ENCODE assay signal across 1 cellular context in the genomic region with DNA sequence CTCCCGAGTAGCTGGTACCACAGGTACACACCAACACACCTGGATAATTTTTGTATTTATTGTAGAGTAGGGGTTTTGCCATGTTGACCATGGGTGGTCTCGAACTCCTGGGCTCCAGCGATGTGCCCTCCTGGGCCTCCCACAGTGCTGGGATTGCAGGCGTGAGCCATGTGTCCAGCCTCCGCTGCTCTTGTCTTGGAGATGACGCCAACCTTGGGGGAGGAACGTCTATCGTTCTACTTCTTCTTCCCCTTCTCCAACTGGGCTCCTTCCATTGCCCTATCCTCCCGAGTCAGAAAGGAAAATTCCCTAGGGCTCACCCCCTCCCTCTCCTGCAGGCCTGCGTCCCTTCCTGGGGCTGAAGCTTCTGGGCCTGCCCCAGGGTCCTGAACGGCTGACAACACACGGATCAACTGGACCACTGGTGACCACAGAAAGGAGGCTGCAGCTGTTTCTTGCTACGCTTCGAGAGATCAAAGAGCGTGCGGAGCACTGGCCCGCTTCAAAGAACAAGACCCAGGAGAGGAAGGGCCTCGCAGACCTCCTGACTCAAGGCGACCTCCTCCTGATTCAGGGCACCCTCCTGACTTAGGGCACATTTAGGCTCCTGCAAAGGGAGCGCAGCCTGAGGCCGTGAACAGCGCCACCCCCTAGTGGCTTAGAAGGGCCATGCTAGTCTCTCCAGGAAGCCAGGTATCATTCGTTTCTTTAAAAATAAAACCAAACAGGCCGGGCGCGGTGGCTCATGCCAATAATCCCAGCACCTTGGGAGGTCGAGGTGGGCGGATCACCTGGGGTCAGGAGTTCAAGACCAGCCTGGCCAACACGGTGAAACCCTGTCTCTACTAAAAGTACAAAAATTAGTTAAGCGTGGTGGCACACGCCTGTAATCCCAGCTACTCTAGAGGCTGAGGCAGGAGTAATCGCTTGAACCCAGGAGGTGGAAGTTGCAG.
A peak's percentile ranks its signal among the peaks of the same experiment; 100 is the strongest.
TF ChIP-seq lines count a peak whose summit lies in the region.

No MANE protein-coding gene starts in this region.

TF ChIP-seq in HEK293, 187 proteins besides CTCF, POLR2A, EP300 and RAD21 (continued from another document):
- TF ChIP-seq ZNF221 (tag by site-specific recombination; IDR thresholded peaks at IDR 0.05; ENCODE audit: borderline replicate concordance) = no peak
- TF ChIP-seq ZNF24 (tag by site-specific recombination; IDR thresholded peaks at IDR 0.05) = 0 out of 2 replicates have a peak, but pooled peaks have one; percentile 20
- TF ChIP-seq MYNN (tag by site-specific recombination; IDR thresholded peaks at IDR 0.05; ENCODE audit: borderline replicate concordance) = no peak
- no peak for TF ChIP-seq REPIN1 (tag by site-specific recombination; IDR thresholded peaks at IDR 0.05; ENCODE audit: low read depth)
- TF ChIP-seq ZNF223 (tag by site-specific recombination; IDR thresholded peaks at IDR 0.05) = 0 out of 2 replicates have a peak, but pooled peaks have one; percentile 31
- no peak for TF ChIP-seq ZNF155 (tag by site-specific recombination; IDR thresholded peaks at IDR 0.05)
- TF ChIP-seq ZNF768 (tag by site-specific recombination; IDR thresholded peaks at IDR 0.05) = no peak
- no peak for TF ChIP-seq ZNF146 (tag by site-specific recombination; IDR thresholded peaks at IDR 0.05)
- no peak for TF ChIP-seq MEIS1 (CRISPR knock-in tag; IDR thresholded peaks at IDR 0.05; ENCODE audit: borderline replicate concordance)
- no peak for TF ChIP-seq ZBTB21 (tag by site-specific recombination; IDR thresholded peaks at IDR 0.05)
- no peak for TF ChIP-seq ZNF529 (tag by site-specific recombination; IDR thresholded peaks at IDR 0.05; ENCODE audit: insufficient replicate concordance)
- TF ChIP-seq, protein P1, sequence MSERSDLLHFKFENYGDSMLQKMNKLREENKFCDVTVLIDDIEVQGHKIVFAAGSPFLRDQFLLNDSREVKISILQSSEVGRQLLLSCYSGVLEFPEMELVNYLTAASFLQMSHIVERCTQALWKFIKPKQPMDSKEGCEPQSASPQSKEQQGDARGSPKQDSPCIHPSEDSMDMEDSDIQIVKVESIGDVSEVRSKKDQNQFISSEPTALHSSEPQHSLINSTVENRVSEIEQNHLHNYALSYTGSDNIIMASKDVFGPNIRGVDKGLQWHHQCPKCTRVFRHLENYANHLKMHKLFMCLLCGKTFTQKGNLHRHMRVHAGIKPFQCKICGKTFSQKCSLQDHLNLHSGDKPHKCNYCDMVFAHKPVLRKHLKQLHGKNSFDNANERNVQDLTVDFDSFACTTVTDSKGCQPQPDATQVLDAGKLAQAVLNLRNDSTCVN (tag by site-specific recombination; optimal IDR thresholded peaks at IDR 0.05) = peak; percentile 8
- no peak for TF ChIP-seq ZNF121 (tag by site-specific recombination; IDR thresholded peaks at IDR 0.05)
- TF ChIP-seq, protein P2, sequence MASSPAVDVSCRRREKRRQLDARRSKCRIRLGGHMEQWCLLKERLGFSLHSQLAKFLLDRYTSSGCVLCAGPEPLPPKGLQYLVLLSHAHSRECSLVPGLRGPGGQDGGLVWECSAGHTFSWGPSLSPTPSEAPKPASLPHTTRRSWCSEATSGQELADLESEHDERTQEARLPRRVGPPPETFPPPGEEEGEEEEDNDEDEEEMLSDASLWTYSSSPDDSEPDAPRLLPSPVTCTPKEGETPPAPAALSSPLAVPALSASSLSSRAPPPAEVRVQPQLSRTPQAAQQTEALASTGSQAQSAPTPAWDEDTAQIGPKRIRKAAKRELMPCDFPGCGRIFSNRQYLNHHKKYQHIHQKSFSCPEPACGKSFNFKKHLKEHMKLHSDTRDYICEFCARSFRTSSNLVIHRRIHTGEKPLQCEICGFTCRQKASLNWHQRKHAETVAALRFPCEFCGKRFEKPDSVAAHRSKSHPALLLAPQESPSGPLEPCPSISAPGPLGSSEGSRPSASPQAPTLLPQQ (tag by site-specific recombination; IDR thresholded peaks at IDR 0.05) = no peak
- TF ChIP-seq, protein P3, sequence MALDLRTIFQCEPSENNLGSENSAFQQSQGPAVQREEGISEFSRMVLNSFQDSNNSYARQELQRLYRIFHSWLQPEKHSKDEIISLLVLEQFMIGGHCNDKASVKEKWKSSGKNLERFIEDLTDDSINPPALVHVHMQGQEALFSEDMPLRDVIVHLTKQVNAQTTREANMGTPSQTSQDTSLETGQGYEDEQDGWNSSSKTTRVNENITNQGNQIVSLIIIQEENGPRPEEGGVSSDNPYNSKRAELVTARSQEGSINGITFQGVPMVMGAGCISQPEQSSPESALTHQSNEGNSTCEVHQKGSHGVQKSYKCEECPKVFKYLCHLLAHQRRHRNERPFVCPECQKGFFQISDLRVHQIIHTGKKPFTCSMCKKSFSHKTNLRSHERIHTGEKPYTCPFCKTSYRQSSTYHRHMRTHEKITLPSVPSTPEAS (tag by site-specific recombination; IDR thresholded peaks at IDR 0.05) = no peak
- peak; percentile 55; the same call in 1 of the 2 replicates for TF ChIP-seq ZBTB8A (tag by site-specific recombination; IDR thresholded peaks at IDR 0.05)
- no peak for TF ChIP-seq TRIM28 (IDR thresholded peaks at IDR 0.05; ENCODE audit: borderline replicate concordance, low read length)
- TF ChIP-seq ZBTB48 (tag by site-specific recombination; IDR thresholded peaks at IDR 0.05) = peak; percentile 65; the same call in 1 of the 2 replicates
- TF ChIP-seq ZNF707 (tag by site-specific recombination; IDR thresholded peaks at IDR 0.05) = no peak
- TF ChIP-seq, protein P4, sequence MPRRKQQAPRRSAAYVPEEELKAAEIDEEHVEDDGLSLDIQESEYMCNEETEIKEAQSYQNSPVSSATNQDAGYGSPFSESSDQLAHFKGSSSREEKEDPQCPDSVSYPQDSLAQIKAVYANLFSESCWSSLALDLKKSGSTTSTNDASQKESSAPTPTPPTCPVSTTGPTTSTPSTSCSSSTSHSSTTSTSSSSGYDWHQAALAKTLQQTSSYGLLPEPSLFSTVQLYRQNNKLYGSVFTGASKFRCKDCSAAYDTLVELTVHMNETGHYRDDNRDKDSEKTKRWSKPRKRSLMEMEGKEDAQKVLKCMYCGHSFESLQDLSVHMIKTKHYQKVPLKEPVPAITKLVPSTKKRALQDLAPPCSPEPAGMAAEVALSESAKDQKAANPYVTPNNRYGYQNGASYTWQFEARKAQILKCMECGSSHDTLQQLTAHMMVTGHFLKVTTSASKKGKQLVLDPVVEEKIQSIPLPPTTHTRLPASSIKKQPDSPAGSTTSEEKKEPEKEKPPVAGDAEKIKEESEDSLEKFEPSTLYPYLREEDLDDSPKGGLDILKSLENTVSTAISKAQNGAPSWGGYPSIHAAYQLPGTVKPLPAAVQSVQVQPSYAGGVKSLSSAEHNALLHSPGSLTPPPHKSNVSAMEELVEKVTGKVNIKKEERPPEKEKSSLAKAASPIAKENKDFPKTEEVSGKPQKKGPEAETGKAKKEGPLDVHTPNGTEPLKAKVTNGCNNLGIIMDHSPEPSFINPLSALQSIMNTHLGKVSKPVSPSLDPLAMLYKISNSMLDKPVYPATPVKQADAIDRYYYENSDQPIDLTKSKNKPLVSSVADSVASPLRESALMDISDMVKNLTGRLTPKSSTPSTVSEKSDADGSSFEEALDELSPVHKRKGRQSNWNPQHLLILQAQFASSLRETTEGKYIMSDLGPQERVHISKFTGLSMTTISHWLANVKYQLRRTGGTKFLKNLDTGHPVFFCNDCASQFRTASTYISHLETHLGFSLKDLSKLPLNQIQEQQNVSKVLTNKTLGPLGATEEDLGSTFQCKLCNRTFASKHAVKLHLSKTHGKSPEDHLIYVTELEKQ (tag by site-specific recombination; IDR thresholded peaks at IDR 0.05; ENCODE audit: borderline replicate concordance) = no peak
- TF ChIP-seq WT1 (tag by site-specific recombination; IDR thresholded peaks at IDR 0.05) = no peak
- no peak for TF ChIP-seq ZNF302 (tag by site-specific recombination; IDR thresholded peaks at IDR 0.05; ENCODE audit: low read depth)
- no peak for TF ChIP-seq ZNF292 (tag by site-specific recombination; IDR thresholded peaks at IDR 0.05; ENCODE audit: borderline replicate concordance, low read depth)
- TF ChIP-seq, protein P5, sequence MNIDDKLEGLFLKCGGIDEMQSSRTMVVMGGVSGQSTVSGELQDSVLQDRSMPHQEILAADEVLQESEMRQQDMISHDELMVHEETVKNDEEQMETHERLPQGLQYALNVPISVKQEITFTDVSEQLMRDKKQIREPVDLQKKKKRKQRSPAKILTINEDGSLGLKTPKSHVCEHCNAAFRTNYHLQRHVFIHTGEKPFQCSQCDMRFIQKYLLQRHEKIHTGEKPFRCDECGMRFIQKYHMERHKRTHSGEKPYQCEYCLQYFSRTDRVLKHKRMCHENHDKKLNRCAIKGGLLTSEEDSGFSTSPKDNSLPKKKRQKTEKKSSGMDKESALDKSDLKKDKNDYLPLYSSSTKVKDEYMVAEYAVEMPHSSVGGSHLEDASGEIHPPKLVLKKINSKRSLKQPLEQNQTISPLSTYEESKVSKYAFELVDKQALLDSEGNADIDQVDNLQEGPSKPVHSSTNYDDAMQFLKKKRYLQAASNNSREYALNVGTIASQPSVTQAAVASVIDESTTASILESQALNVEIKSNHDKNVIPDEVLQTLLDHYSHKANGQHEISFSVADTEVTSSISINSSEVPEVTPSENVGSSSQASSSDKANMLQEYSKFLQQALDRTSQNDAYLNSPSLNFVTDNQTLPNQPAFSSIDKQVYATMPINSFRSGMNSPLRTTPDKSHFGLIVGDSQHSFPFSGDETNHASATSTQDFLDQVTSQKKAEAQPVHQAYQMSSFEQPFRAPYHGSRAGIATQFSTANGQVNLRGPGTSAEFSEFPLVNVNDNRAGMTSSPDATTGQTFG (tag by site-specific recombination; IDR thresholded peaks at IDR 0.05; ENCODE audit: borderline replicate concordance) = no peak
- no peak for TF ChIP-seq TCF7L2 (IDR thresholded peaks at IDR 0.05; ENCODE audit: borderline replicate concordance, low read depth, low read length)
- TF ChIP-seq, protein P6, sequence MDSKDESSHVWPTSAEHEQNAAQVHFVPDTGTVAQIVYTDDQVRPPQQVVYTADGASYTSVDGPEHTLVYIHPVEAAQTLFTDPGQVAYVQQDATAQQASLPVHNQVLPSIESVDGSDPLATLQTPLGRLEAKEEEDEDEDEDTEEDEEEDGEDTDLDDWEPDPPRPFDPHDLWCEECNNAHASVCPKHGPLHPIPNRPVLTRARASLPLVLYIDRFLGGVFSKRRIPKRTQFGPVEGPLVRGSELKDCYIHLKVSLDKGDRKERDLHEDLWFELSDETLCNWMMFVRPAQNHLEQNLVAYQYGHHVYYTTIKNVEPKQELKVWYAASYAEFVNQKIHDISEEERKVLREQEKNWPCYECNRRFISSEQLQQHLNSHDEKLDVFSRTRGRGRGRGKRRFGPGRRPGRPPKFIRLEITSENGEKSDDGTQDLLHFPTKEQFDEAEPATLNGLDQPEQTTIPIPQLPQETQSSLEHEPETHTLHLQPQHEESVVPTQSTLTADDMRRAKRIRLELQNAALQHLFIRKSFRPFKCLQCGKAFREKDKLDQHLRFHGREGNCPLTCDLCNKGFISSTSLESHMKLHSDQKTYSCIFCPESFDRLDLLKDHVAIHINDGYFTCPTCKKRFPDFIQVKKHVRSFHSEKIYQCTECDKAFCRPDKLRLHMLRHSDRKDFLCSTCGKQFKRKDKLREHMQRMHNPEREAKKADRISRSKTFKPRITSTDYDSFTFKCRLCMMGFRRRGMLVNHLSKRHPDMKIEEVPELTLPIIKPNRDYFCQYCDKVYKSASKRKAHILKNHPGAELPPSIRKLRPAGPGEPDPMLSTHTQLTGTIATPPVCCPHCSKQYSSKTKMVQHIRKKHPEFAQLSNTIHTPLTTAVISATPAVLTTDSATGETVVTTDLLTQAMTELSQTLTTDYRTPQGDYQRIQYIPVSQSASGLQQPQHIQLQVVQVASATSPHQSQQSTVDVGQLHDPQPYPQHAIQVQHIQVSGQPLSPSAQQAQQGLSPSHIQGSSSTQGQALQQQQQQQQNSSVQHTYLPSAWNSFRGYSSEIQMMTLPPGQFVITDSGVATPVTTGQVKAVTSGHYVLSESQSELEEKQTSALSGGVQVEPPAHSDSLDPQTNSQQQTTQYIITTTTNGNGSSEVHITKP (tag by site-specific recombination; IDR thresholded peaks at IDR 0.05) = no peak
- TF ChIP-seq GLIS1 (tag by site-specific recombination; IDR thresholded peaks at IDR 0.05) = no peak
- no peak for TF ChIP-seq ZNF19 (tag by site-specific recombination; IDR thresholded peaks at IDR 0.05; ENCODE audit: low read depth)
- no peak for TF ChIP-seq ZNF48 (tag by site-specific recombination; IDR thresholded peaks at IDR 0.05)
- no peak for TF ChIP-seq ZNF416 (tag by site-specific recombination; IDR thresholded peaks at IDR 0.05)
- TF ChIP-seq ZNF571 (tag by site-specific recombination; IDR thresholded peaks at IDR 0.05) = no peak
- peak; percentile 46 for TF ChIP-seq ZNF654 (tag by site-specific recombination; IDR thresholded peaks at IDR 0.05; ENCODE audit: low read depth)
TF ChIP-seq in HEK293: peak in this region for 7.
